Comparison of ENCODE assay signal across 28 cellular contexts in the genomic region with DNA sequence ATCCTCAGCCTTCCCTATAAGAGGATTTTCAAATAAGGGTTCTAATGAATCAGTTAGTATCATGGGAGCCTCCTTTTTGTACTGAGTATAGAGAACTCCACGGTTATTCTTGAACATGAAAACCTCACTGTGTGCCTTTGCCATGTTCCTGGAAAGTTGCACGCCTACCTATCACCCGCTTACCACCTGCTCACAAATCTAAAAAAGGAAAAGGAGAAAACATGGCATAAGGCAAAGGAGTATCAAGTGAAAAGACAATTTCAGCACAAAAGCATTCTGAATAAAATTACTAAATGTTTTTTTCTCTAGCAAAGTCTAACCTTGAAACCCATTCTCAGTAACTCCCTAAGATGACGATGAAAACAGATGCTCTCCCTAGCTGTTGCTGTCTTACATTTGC.
"Had no signal": no experiment of that assay in that cellular context is flagged by ENCODE, and none has a peak within 500 bp of the region (broad histone marks: within the 10 kb centered on the region; RNA-seq: fewer than 3 reads in every experiment).

No MANE protein-coding gene starts in this region.

- FAIRE-seq: colon, endometrium, endothelial cell of umbilical vein, frontal cortex had no signal

- H3K4me1 ChIP-seq: colonic mucosa, esophagus muscularis mucosa, esophagus squamous epithelium, foreskin keratinocyte, gastrocnemius medialis, gastroesophageal sphincter, heart left ventricle, heart right ventricle had no signal

- H3K36me3 ChIP-seq: colonic mucosa, esophagus muscularis mucosa, esophagus squamous epithelium, gastrocnemius medialis, gastroesophageal sphincter, heart left ventricle, heart right ventricle had no signal

- H3K27me3 ChIP-seq: colonic mucosa, dorsolateral prefrontal cortex, esophagus muscularis mucosa, esophagus squamous epithelium, foreskin keratinocyte, gastrocnemius medialis, gastroesophageal sphincter, heart left ventricle, heart right ventricle had no signal

- H3K27me3 Mint-ChIP-seq: dendritic cell treated with granulocyte-macrophage colony-stimulating factor and Interleukin-4, amounts not matched to agents 40 ng/mL and 50 ng/mL, for 4 days; effector memory CD8-positive, alpha-beta T cell had no signal

- H3K9me3 Mint-ChIP-seq: dendritic cell treated with granulocyte-macrophage colony-stimulating factor and Interleukin-4, amounts not matched to agents 40 ng/mL and 50 ng/mL, for 4 days had no signal

- H3K27ac ChIP-seq: colonic mucosa, coronary artery, epithelial cell of prostate, esophagus muscularis mucosa, esophagus squamous epithelium, foreskin keratinocyte, gastrocnemius medialis, gastroesophageal sphincter, heart left ventricle, heart right ventricle had no signal

- DNase-seq: colonic mucosa; cortex of kidney; dermis blood vessel endothelial cell; effector CD4-positive, alpha-beta T cell; effector CD8-positive, alpha-beta T cell; effector memory CD4-positive, alpha-beta T cell; effector memory CD8-positive, alpha-beta T cell; endodermal cell; erythroblast; esophagus squamous epithelium; foreskin fibroblast; foreskin keratinocyte; foreskin melanocyte; gastrocnemius medialis; glutamatergic neuron; heart left ventricle; heart right ventricle had no signal

- H3K9me3 ChIP-seq: colonic mucosa, esophagus muscularis mucosa, esophagus squamous epithelium, gastrocnemius medialis, gastroesophageal sphincter had no signal

- ATAC-seq: effector memory CD8-positive, alpha-beta T cell; esophagus mucosa; foreskin keratinocyte; gastrocnemius medialis; gastroesophageal sphincter; heart left ventricle; heart right ventricle had no signal

- H3K4me3 Mint-ChIP-seq: dendritic cell treated with granulocyte-macrophage colony-stimulating factor and Interleukin-4, amounts not matched to agents 40 ng/mL and 50 ng/mL, for 4 days; effector memory CD8-positive, alpha-beta T cell; endodermal cell had no signal

- H3K27ac Mint-ChIP-seq: dendritic cell treated with granulocyte-macrophage colony-stimulating factor and Interleukin-4, amounts not matched to agents 40 ng/mL and 50 ng/mL, for 4 days; effector memory CD8-positive, alpha-beta T cell; endodermal cell had no signal

- H3K4me3 ChIP-seq: colonic mucosa, coronary artery, dorsolateral prefrontal cortex, esophagus muscularis mucosa, esophagus squamous epithelium, gastrocnemius medialis, gastroesophageal sphincter, heart left ventricle, heart right ventricle had no signal
